In the genomic region with DNA sequence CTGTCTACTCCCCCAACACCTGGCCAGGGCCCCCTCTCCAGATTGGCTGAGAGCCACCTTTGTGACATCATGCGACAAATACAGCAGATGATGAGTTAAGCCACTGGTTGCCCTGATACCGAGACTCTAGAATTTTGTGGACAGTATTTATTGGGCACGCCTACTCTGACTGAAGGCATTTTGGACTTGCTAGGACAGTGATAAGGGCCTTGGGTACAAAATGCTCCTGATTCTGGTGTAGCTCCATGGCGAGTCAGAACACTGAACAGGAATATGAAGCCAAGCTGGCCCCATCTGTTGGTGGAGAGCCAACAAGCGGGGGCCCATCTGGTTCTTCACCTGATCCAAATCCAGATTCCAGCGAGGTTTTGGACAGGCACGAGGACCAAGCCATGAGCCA, we compare ENCODE assay signal across 20 cellular contexts. TPM values are rescaled to one million over a fixed set of nuclear protein-coding genes. Genes with fewer than 3 reads are reported as not detected.
"Had no signal": no experiment of that assay in that cellular context is flagged by ENCODE, and none has a peak within 500 bp of the region (broad histone marks: within the 10 kb centered on the region; RNA-seq: fewer than 3 reads in every experiment).

A gene with protein sequence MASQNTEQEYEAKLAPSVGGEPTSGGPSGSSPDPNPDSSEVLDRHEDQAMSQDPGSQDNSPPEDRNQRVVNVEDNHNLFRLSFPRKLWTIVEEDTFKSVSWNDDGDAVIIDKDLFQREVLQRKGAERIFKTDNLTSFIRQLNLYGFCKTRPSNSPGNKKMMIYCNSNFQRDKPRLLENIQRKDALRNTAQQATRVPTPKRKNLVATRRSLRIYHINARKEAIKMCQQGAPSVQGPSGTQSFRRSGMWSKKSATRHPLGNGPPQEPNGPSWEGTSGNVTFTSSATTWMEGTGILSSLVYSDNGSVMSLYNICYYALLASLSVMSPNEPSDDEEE (plus strand): TSS at position 174 of the 400 bp plus-strand sequence. CDS start 72 bp downstream, at position 246.

RNA-seq across cellular contexts. Expression of the gene that starts here (rescaled TPM):
- total RNA-seq: dermis microvascular lymphatic vessel endothelial cell; endodermal cell; esophagus mucosa; esophagus squamous epithelium; gastrocnemius medialis; glomerular endothelial cell; heart right ventricle; kidney epithelial cell; left cardiac atrium; left lung; left ventricle myocardium superior; lower leg skin; lower lobe of right lung; lung microvascular endothelial cell; mesenteric fat pad; mesothelial cell of epicardium; mucosa of descending colon; myocyte; naive thymus-derived CD8-positive, alpha-beta T cell had no signal
- polyA plus RNA-seq: keratinocyte; naive thymus-derived CD8-positive, alpha-beta T cell had no signal
